1 cellular context compared by ENCODE assay signal in genomic region chr9:135340726-135341475, GRCh38.
TF ChIP-seq lines count a peak whose summit lies in the region.

No MANE protein-coding gene starts in this region.

TF ChIP-seq in GM23338, 12 proteins besides CTCF, POLR2A, EP300 and RAD21 (continued from another document):
- no peak for TF ChIP-seq ZNF462 (CRISPR knock-in tag; IDR thresholded peaks at IDR 0.05)
- no peak for TF ChIP-seq POLR2AphosphoS5 (IDR thresholded peaks at IDR 0.05; ENCODE audit: low read depth)
- no peak for TF ChIP-seq EZH2phosphoT487 (IDR thresholded peaks at IDR 0.05; ENCODE audit: unreplicated experiment)
- no peak for TF ChIP-seq EZH2 (IDR thresholded peaks at IDR 0.05; ENCODE audit: low read depth, unreplicated experiment)
- TF ChIP-seq STAT1 (IDR thresholded peaks at IDR 0.05; ENCODE audit: unreplicated experiment), result no peak
- no peak for TF ChIP-seq NANOG (IDR thresholded peaks at IDR 0.05; ENCODE audit: borderline replicate concordance)
- no peak for TF ChIP-seq ETS1 (IDR thresholded peaks at IDR 0.05)
